ENCODE assay signal across 16 cellular contexts in the genomic region with DNA sequence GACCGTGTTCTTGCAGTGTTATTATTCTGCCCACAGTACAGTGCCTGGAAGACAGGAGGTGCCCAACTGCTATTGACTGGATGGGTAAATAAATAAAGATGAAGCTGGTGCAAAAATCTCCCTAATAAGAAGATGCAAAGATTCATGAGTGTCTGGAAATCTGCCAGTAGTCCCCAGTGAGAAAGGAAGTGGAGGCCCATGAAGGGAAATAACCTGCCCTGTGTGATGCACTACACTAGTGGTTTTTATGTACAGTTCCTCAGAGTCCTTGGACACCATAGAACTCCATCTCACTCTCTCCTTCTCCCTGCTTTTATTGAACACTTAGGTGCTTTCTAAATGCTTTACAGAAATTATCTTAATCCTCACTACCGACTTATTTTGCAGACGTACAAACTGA. TPM values are rescaled to one million over a fixed set of nuclear protein-coding genes. Genes with fewer than 3 reads are reported as not detected.
DNase-seq lines count a peak whose midpoint lies in the region; ATAC-seq and TF ChIP-seq lines count a peak whose summit lies in the region.
"Had no signal": no experiment of that assay in that cellular context is flagged by ENCODE, and none has a peak within 500 bp of the region (broad histone marks: within the 10 kb centered on the region; RNA-seq: fewer than 3 reads in every experiment).

No MANE protein-coding gene starts in this region.

- ATAC-seq in activated naive CD8-positive, alpha-beta T cell treated with anti-CD3 and anti-CD28 coated beads, Interleukin-2, amount 10 ng/mL, durations not matched to agents 7 days and 5 days (ENCODE audit: low read depth), result peak; percentile 76
- no peak for ATAC-seq in activated naive CD8-positive, alpha-beta T cell treated with anti-CD3 and anti-CD28 coated beads, Interleukin-2, amount 50 U/mL, for 24 hours
- ATAC-seq in HG02610 (IDR thresholded peaks at IDR 0.05; ENCODE audit: unreplicated experiment) (peak; percentile 67), HG03039 (IDR thresholded peaks at IDR 0.05; ENCODE audit: unreplicated experiment) (no peak)

- peaks cover 25% of the 10 kb centered on the region for H3K4me1 Mint-ChIP-seq in activated naive CD8-positive, alpha-beta T cell treated with anti-CD3 and anti-CD28 coated beads, Interleukin-2, amount 10 ng/mL, durations not matched to agents 7 days and 5 days
- H3K4me1 Mint-ChIP-seq in activated naive CD8-positive, alpha-beta T cell treated with anti-CD3 and anti-CD28 coated beads, Interleukin-2, amount 50 U/mL, for 24 hours, result peaks cover 35% of the 10 kb centered on the region
- H3K4me1 Mint-ChIP-seq in stimulated activated naive CD8-positive, alpha-beta T cell treated with anti-CD3 and anti-CD28 coated beads, Interleukin-15, Interleukin-2, amounts not matched to agents 100 ng/mL and 50 ng/mL, for 24 hours (ENCODE audit: low read depth), result peaks cover 36% of the 10 kb centered on the region

- no peaks in the 10 kb centered on the region for H3K27me3 ChIP-seq in OCI-LY3 (ENCODE audit: low read depth, low read length)
- no peaks in the 10 kb centered on the region for H3K27me3 ChIP-seq in BE2C
- H3K27me3 ChIP-seq: sigmoid colon, stomach had no signal

- no peaks in the 10 kb centered on the region for H3K79me2 ChIP-seq in OCI-LY3 (ENCODE audit: low read length)

- no peaks in the 10 kb centered on the region for H3K27me3 Mint-ChIP-seq in activated naive CD8-positive, alpha-beta T cell treated with anti-CD3 and anti-CD28 coated beads, Interleukin-2, amount 10 ng/mL, durations not matched to agents 7 days and 5 days
- H3K27me3 Mint-ChIP-seq in activated naive CD8-positive, alpha-beta T cell treated with anti-CD3 and anti-CD28 coated beads, Interleukin-2, amount 50 U/mL, for 24 hours, result no peaks in the 10 kb centered on the region
- no peaks in the 10 kb centered on the region for H3K27me3 Mint-ChIP-seq in stimulated activated naive CD8-positive, alpha-beta T cell treated with anti-CD3 and anti-CD28 coated beads, Interleukin-15, Interleukin-2, amounts not matched to agents 100 ng/mL and 50 ng/mL, for 24 hours

- no peak overlapping the region for H3K4me3 ChIP-seq in OCI-LY3 (ENCODE audit: low read length)
- no peak overlapping the region for H3K4me3 ChIP-seq in BE2C (ENCODE audit: low read depth, low read length)
- H3K4me3 ChIP-seq: sigmoid colon, stomach had no signal

- peaks cover 51% of the 10 kb centered on the region for H3K36me3 Mint-ChIP-seq in activated naive CD8-positive, alpha-beta T cell treated with anti-CD3 and anti-CD28 coated beads, Interleukin-2, amount 10 ng/mL, durations not matched to agents 7 days and 5 days
- H3K36me3 Mint-ChIP-seq in activated naive CD8-positive, alpha-beta T cell treated with anti-CD3 and anti-CD28 coated beads, Interleukin-2, amount 50 U/mL, for 24 hours (ENCODE audit: low read depth), result no peaks in the 10 kb centered on the region
- H3K36me3 Mint-ChIP-seq in stimulated activated naive CD8-positive, alpha-beta T cell treated with anti-CD3 and anti-CD28 coated beads, Interleukin-15, Interleukin-2, amounts not matched to agents 100 ng/mL and 50 ng/mL, for 24 hours (ENCODE audit: low read depth), result peaks cover 8% of the 10 kb centered on the region

- H2AFZ ChIP-seq in OCI-LY3 (ENCODE audit: low read depth, low read length), result no peak overlapping the region

- H3K9me3 ChIP-seq in OCI-LY3 (ENCODE audit: insufficient read depth, low read length), result peaks cover 5% of the 10 kb centered on the region; the same call in 1 of the 2 replicates
- no peaks in the 10 kb centered on the region; the same call in 1 of the 2 replicates for H3K9me3 ChIP-seq in BE2C
- H3K9me3 ChIP-seq: sigmoid colon, SK-N-SH, stomach had no signal

- H3K9ac ChIP-seq in OCI-LY3 (ENCODE audit: low read length), result no peak overlapping the region
- H3K9ac ChIP-seq: SK-N-SH had no signal

- no peak for DNase-seq in activated naive CD8-positive, alpha-beta T cell treated with anti-CD3 and anti-CD28 coated beads, Interleukin-2, amount 10 ng/mL, durations not matched to agents 7 days and 5 days
- no peak for DNase-seq in activated naive CD8-positive, alpha-beta T cell treated with anti-CD3 and anti-CD28 coated beads, Interleukin-2, amount 50 U/mL, for 24 hours
- no peak for DNase-seq in BE2C
- DNase-seq in stimulated activated CD4-positive, alpha-beta T cell treated with anti-CD3 and anti-CD28 coated beads, Interleukin-2, amount 100 ng/mL, for 48 hours, result no peak
- DNase-seq: ACHN, Calu3, NCI-H1436, NCI-H446 treated with DMSO at 0.1 percent for 48 hours, OCI-M1, sigmoid colon, SK-N-SH, stomach had no signal

- POLR2A ChIA-PET in activated naive CD8-positive, alpha-beta T cell treated with anti-CD3 and anti-CD28 coated beads, Interleukin-2, amount 10 ng/mL, durations not matched to agents 7 days and 5 days (lab: Charles Lee), result no interaction called here

- no peak overlapping the region for H3K4me2 ChIP-seq in OCI-LY3 (ENCODE audit: low read length)
- H3K4me2 ChIP-seq: SK-N-SH had no signal

- H3K4me1 ChIP-seq in OCI-LY3 (ENCODE audit: low read length) (peaks cover 8% of the 10 kb centered on the region), BE2C (no peaks in the 10 kb centered on the region)
- H3K4me1 ChIP-seq: sigmoid colon had no signal

- H3K36me3 ChIP-seq in OCI-LY3 (replicated peaks; ENCODE audit: low read depth, low read length) (no peaks in the 10 kb centered on the region), BE2C (no peaks in the 10 kb centered on the region)
- H3K36me3 ChIP-seq: sigmoid colon, stomach had no signal

- TF ChIP-seq CTCF in OCI-LY3 (IDR thresholded peaks at IDR 0.05; ENCODE audit: low read depth, low read length), result peak; percentile 14; the same call in 1 of the 2 replicates
- no peak for TF ChIP-seq CTCF in BE2C (IDR thresholded peaks at IDR 0.05; ENCODE audit: low read depth, low read length)

- H3K4me3 Mint-ChIP-seq in activated naive CD8-positive, alpha-beta T cell treated with anti-CD3 and anti-CD28 coated beads, Interleukin-2, amount 10 ng/mL, durations not matched to agents 7 days and 5 days, result peak overlapping the region; percentile 43
- no peak overlapping the region for H3K4me3 Mint-ChIP-seq in activated naive CD8-positive, alpha-beta T cell treated with anti-CD3 and anti-CD28 coated beads, Interleukin-2, amount 50 U/mL, for 24 hours
- no peak overlapping the region for H3K4me3 Mint-ChIP-seq in stimulated activated naive CD8-positive, alpha-beta T cell treated with anti-CD3 and anti-CD28 coated beads, Interleukin-15, Interleukin-2, amounts not matched to agents 100 ng/mL and 50 ng/mL, for 24 hours

- no peaks in the 10 kb centered on the region for H4K20me1 ChIP-seq in OCI-LY3 (ENCODE audit: insufficient read depth, low read length)

- no peak overlapping the region for H3K27ac ChIP-seq in OCI-LY3 (ENCODE audit: low read length)
- H3K27ac ChIP-seq: sigmoid colon, stomach had no signal

- H3K9me3 Mint-ChIP-seq in activated naive CD8-positive, alpha-beta T cell treated with anti-CD3 and anti-CD28 coated beads, Interleukin-2, amount 10 ng/mL, durations not matched to agents 7 days and 5 days, result peaks cover 23% of the 10 kb centered on the region
- no peaks in the 10 kb centered on the region for H3K9me3 Mint-ChIP-seq in activated naive CD8-positive, alpha-beta T cell treated with anti-CD3 and anti-CD28 coated beads, Interleukin-2, amount 50 U/mL, for 24 hours
- H3K9me3 Mint-ChIP-seq in stimulated activated naive CD8-positive, alpha-beta T cell treated with anti-CD3 and anti-CD28 coated beads, Interleukin-15, Interleukin-2, amounts not matched to agents 100 ng/mL and 50 ng/mL, for 24 hours, result peaks cover 11% of the 10 kb centered on the region

- no peak overlapping the region for H3K27ac Mint-ChIP-seq in activated naive CD8-positive, alpha-beta T cell treated with anti-CD3 and anti-CD28 coated beads, Interleukin-2, amount 10 ng/mL, durations not matched to agents 7 days and 5 days
- H3K27ac Mint-ChIP-seq in activated naive CD8-positive, alpha-beta T cell treated with anti-CD3 and anti-CD28 coated beads, Interleukin-2, amount 50 U/mL, for 24 hours, result no peak overlapping the region
- peak overlapping the region; percentile 54 for H3K27ac Mint-ChIP-seq in stimulated activated naive CD8-positive, alpha-beta T cell treated with anti-CD3 and anti-CD28 coated beads, Interleukin-15, Interleukin-2, amounts not matched to agents 100 ng/mL and 50 ng/mL, for 24 hours

RNA-seq across cellular contexts. Expression of gene SUCLG2, which starts 8.3 kb away (rescaled TPM):
- 10 to 100 TPM; 64.0 to 68.2 TPM for total RNA-seq in activated naive CD8-positive, alpha-beta T cell treated with anti-CD3 and anti-CD28 coated beads, Interleukin-2, amount 10 ng/mL, durations not matched to agents 7 days and 5 days
- polyA plus RNA-seq in BE2C (2012; ENCODE audit: insufficient read depth, insufficient read length, low read depth), result 12.6 TPM

Comparison
In these comparisons a context has a peak if more than half of its experiments do, and no peak if none do; other contexts are left out.
1. ATAC-seq: peak in activated naive CD8-positive, alpha-beta T cell treated with anti-CD3 and anti-CD28 coated beads, Interleukin-2, amount 10 ng/mL, durations not matched to agents 7 days and 5 days (single experiment) and HG02610 (single experiment); none in activated naive CD8-positive, alpha-beta T cell treated with anti-CD3 and anti-CD28 coated beads, Interleukin-2, amount 50 U/mL, for 24 hours (single experiment) and HG03039 (single experiment).